Comparison of ENCODE assay signal across 1 cellular context in the genomic region with DNA sequence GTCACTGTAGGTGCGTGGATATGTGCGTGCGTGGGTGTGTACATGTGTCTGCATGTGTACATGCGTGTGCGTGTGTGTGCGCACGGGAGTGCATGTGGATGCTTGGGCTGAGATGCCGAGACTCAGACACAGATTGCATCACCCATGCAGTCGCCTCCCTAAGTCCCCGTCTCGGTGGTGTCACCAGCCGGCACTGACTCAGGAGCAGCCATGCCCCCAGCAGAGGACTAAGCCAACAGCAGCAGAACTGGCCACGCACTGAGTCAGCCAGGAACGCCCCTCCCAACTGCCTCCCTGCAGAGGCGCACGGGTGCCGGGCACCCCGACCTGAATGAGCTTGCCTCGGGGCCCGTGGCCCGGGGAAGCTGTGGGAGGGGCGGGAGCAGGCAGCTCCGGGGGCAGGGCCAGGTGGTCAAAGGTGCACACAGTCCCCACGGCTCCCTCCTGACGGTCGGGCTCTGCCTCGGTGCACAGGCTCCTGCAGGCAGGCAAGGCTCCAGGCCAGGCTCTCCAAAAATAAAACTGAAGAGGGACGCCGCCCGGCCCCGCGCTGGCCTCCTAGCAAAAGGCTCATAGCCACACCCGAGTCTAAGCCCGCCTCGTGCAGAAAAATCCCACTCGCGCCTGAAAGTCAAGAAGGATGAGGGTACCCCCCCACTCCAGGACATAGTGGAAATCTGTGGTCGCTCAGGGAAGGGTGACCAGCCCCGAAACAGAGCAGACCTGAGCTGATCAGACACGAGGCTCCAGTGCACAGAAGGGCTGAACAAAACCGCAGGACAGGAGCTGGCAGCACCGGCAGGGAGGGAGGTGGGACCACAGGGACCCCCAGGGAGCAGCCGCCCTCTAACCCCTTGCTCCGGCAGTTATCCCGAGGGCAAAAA.
TF ChIP-seq lines count a peak whose summit lies in the region.

No MANE protein-coding gene starts in this region.

TF ChIP-seq in HepG2, 621 proteins besides CTCF, POLR2A, EP300 and RAD21 (continued from another document and continues in another):
- TF ChIP-seq RXRA (CRISPR knock-in tag; IDR thresholded peaks at IDR 0.05), result peak; percentile 47
- TF ChIP-seq, protein P1, sequence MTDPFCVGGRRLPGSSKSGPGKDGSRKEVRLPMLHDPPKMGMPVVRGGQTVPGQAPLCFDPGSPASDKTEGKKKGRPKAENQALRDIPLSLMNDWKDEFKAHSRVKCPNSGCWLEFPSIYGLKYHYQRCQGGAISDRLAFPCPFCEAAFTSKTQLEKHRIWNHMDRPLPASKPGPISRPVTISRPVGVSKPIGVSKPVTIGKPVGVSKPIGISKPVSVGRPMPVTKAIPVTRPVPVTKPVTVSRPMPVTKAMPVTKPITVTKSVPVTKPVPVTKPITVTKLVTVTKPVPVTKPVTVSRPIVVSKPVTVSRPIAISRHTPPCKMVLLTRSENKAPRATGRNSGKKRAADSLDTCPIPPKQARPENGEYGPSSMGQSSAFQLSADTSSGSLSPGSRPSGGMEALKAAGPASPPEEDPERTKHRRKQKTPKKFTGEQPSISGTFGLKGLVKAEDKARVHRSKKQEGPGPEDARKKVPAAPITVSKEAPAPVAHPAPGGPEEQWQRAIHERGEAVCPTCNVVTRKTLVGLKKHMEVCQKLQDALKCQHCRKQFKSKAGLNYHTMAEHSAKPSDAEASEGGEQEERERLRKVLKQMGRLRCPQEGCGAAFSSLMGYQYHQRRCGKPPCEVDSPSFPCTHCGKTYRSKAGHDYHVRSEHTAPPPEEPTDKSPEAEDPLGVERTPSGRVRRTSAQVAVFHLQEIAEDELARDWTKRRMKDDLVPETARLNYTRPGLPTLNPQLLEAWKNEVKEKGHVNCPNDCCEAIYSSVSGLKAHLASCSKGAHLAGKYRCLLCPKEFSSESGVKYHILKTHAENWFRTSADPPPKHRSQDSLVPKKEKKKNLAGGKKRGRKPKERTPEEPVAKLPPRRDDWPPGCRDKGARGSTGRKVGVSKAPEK (CRISPR knock-in tag; IDR thresholded peaks at IDR 0.05; ENCODE audit: borderline replicate concordance), result no peak
- no peak for TF ChIP-seq ZFP36L2 (CRISPR knock-in tag; IDR thresholded peaks at IDR 0.05)
- TF ChIP-seq, protein P2, sequence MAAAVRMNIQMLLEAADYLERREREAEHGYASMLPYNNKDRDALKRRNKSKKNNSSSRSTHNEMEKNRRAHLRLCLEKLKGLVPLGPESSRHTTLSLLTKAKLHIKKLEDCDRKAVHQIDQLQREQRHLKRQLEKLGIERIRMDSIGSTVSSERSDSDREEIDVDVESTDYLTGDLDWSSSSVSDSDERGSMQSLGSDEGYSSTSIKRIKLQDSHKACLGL (CRISPR knock-in tag; IDR thresholded peaks at IDR 0.05), result peak; percentile 53; the same call in 1 of the 2 replicates
- no peak for TF ChIP-seq FOXA1 (IDR thresholded peaks at IDR 0.05)
- TF ChIP-seq FOXA1 (CRISPR knock-in tag; IDR thresholded peaks at IDR 0.05), result peak; percentile 50
- TF ChIP-seq, protein P3, sequence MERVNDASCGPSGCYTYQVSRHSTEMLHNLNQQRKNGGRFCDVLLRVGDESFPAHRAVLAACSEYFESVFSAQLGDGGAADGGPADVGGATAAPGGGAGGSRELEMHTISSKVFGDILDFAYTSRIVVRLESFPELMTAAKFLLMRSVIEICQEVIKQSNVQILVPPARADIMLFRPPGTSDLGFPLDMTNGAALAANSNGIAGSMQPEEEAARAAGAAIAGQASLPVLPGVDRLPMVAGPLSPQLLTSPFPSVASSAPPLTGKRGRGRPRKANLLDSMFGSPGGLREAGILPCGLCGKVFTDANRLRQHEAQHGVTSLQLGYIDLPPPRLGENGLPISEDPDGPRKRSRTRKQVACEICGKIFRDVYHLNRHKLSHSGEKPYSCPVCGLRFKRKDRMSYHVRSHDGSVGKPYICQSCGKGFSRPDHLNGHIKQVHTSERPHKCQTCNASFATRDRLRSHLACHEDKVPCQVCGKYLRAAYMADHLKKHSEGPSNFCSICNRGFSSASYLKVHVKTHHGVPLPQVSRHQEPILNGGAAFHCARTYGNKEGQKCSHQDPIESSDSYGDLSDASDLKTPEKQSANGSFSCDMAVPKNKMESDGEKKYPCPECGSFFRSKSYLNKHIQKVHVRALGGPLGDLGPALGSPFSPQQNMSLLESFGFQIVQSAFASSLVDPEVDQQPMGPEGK (CRISPR knock-in tag; IDR thresholded peaks at IDR 0.05), result peak; percentile 54
- TF ChIP-seq, protein P4, sequence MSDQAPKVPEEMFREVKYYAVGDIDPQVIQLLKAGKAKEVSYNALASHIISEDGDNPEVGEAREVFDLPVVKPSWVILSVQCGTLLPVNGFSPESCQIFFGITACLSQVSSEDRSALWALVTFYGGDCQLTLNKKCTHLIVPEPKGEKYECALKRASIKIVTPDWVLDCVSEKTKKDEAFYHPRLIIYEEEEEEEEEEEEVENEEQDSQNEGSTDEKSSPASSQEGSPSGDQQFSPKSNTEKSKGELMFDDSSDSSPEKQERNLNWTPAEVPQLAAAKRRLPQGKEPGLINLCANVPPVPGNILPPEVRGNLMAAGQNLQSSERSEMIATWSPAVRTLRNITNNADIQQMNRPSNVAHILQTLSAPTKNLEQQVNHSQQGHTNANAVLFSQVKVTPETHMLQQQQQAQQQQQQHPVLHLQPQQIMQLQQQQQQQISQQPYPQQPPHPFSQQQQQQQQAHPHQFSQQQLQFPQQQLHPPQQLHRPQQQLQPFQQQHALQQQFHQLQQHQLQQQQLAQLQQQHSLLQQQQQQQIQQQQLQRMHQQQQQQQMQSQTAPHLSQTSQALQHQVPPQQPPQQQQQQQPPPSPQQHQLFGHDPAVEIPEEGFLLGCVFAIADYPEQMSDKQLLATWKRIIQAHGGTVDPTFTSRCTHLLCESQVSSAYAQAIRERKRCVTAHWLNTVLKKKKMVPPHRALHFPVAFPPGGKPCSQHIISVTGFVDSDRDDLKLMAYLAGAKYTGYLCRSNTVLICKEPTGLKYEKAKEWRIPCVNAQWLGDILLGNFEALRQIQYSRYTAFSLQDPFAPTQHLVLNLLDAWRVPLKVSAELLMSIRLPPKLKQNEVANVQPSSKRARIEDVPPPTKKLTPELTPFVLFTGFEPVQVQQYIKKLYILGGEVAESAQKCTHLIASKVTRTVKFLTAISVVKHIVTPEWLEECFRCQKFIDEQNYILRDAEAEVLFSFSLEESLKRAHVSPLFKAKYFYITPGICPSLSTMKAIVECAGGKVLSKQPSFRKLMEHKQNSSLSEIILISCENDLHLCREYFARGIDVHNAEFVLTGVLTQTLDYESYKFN (CRISPR knock-in tag; conservative IDR thresholded peaks at IDR 0.05), result 0 out of 2 replicates have a peak, but pooled peaks have one; percentile 27
- TF ChIP-seq ZBTB7B (CRISPR knock-in tag; IDR thresholded peaks at IDR 0.05), result peak; percentile 72; the same call in 1 of the 2 replicates
- TF ChIP-seq, protein P5, sequence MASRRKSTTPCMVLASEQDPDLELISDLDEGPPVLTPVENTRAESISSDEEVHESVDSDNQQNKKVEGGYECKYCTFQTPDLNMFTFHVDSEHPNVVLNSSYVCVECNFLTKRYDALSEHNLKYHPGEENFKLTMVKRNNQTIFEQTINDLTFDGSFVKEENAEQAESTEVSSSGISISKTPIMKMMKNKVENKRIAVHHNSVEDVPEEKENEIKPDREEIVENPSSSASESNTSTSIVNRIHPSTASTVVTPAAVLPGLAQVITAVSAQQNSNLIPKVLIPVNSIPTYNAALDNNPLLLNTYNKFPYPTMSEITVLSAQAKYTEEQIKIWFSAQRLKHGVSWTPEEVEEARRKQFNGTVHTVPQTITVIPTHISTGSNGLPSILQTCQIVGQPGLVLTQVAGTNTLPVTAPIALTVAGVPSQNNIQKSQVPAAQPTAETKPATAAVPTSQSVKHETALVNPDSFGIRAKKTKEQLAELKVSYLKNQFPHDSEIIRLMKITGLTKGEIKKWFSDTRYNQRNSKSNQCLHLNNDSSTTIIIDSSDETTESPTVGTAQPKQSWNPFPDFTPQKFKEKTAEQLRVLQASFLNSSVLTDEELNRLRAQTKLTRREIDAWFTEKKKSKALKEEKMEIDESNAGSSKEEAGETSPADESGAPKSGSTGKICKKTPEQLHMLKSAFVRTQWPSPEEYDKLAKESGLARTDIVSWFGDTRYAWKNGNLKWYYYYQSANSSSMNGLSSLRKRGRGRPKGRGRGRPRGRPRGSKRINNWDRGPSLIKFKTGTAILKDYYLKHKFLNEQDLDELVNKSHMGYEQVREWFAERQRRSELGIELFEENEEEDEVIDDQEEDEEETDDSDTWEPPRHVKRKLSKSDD (CRISPR knock-in tag; IDR thresholded peaks at IDR 0.05; ENCODE audit: low read depth), result no peak
- peak; percentile 21; the same call in 1 of the 2 replicates for TF ChIP-seq NFKB2 (CRISPR knock-in tag; IDR thresholded peaks at IDR 0.05; ENCODE audit: borderline replicate concordance)
- 0 out of 2 replicates have a peak, but pooled peaks have one; percentile 59 for TF ChIP-seq KAT7 (CRISPR knock-in tag; IDR thresholded peaks at IDR 0.05; ENCODE audit: borderline replicate concordance)
- 0 out of 2 replicates have a peak, but pooled peaks have one; percentile 19 for TF ChIP-seq RCOR2 (CRISPR knock-in tag; IDR thresholded peaks at IDR 0.05)
- peak; percentile 16; the same call in 1 of the 2 replicates for TF ChIP-seq ZNF768 (CRISPR knock-in tag; IDR thresholded peaks at IDR 0.05)
- TF ChIP-seq MEIS2 (CRISPR knock-in tag; IDR thresholded peaks at IDR 0.05), result 0 out of 2 replicates have a peak, but pooled peaks have one; percentile 15
- no peak for TF ChIP-seq ZNF3 (CRISPR knock-in tag; IDR thresholded peaks at IDR 0.05)
- peak; percentile 61; the same call in 1 of the 2 replicates for TF ChIP-seq KDM2A (CRISPR knock-in tag; IDR thresholded peaks at IDR 0.05; ENCODE audit: borderline replicate concordance, low read depth)
- TF ChIP-seq ZNF331 (CRISPR knock-in tag; IDR thresholded peaks at IDR 0.05), result peak; percentile 17; the same call in 1 of the 2 replicates
- TF ChIP-seq ARNT2 (CRISPR knock-in tag; IDR thresholded peaks at IDR 0.05; ENCODE audit: low read depth), result 0 out of 2 replicates have a peak, but pooled peaks have one; percentile 37
- 0 out of 2 replicates have a peak, but pooled peaks have one; percentile 68 for TF ChIP-seq ZNF788 (CRISPR knock-in tag; IDR thresholded peaks at IDR 0.05; ENCODE audit: borderline replicate concordance)
- 0 out of 2 replicates have a peak, but pooled peaks have one; percentile 15 for TF ChIP-seq RXRB (CRISPR knock-in tag; IDR thresholded peaks at IDR 0.05; ENCODE audit: borderline replicate concordance)
- TF ChIP-seq, protein P6, sequence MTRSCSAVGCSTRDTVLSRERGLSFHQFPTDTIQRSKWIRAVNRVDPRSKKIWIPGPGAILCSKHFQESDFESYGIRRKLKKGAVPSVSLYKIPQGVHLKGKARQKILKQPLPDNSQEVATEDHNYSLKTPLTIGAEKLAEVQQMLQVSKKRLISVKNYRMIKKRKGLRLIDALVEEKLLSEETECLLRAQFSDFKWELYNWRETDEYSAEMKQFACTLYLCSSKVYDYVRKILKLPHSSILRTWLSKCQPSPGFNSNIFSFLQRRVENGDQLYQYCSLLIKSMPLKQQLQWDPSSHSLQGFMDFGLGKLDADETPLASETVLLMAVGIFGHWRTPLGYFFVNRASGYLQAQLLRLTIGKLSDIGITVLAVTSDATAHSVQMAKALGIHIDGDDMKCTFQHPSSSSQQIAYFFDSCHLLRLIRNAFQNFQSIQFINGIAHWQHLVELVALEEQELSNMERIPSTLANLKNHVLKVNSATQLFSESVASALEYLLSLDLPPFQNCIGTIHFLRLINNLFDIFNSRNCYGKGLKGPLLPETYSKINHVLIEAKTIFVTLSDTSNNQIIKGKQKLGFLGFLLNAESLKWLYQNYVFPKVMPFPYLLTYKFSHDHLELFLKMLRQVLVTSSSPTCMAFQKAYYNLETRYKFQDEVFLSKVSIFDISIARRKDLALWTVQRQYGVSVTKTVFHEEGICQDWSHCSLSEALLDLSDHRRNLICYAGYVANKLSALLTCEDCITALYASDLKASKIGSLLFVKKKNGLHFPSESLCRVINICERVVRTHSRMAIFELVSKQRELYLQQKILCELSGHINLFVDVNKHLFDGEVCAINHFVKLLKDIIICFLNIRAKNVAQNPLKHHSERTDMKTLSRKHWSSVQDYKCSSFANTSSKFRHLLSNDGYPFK (CRISPR knock-in tag; IDR thresholded peaks at IDR 0.05; ENCODE audit: borderline replicate concordance), result peak; percentile 97
- peak; percentile 48 for TF ChIP-seq ZFY (CRISPR knock-in tag; IDR thresholded peaks at IDR 0.05)
- TF ChIP-seq, protein P7, sequence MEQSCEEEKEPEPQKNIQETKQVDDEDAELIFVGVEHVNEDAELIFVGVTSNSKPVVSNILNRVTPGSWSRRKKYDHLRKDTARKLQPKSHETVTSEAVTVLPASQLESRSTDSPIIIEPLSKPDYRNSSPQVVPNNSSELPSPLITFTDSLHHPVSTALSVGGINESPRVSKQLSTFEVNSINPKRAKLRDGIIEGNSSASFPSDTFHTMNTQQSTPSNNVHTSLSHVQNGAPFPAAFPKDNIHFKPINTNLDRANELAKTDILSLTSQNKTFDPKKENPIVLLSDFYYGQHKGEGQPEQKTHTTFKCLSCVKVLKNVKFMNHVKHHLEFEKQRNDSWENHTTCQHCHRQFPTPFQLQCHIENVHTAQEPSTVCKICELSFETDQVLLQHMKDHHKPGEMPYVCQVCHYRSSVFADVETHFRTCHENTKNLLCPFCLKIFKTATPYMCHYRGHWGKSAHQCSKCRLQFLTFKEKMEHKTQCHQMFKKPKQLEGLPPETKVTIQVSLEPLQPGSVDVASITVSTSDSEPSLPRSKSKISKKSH (CRISPR knock-in tag; IDR thresholded peaks at IDR 0.05; ENCODE audit: borderline replicate concordance), result no peak
- no peak for TF ChIP-seq ZNF329 (CRISPR knock-in tag; IDR thresholded peaks at IDR 0.05; ENCODE audit: low read depth)
- no peak for TF ChIP-seq ZNF883 (CRISPR knock-in tag; IDR thresholded peaks at IDR 0.05; ENCODE audit: not compliant biosample characterization)
- 0 out of 2 replicates have a peak, but pooled peaks have one; percentile 39 for TF ChIP-seq ARNTL (CRISPR knock-in tag; IDR thresholded peaks at IDR 0.05)
- TF ChIP-seq GATAD1 (CRISPR knock-in tag; IDR thresholded peaks at IDR 0.05), result 0 out of 2 replicates have a peak, but pooled peaks have one; percentile 36
- peak; percentile 93 for TF ChIP-seq CEBPB (IDR thresholded peaks at IDR 0.05; ENCODE audit: borderline replicate concordance, low read depth, low read length)
- no peak for TF ChIP-seq LCORL (IDR thresholded peaks at IDR 0.05)
- peak; percentile 88 for TF ChIP-seq LCORL (CRISPR knock-in tag; IDR thresholded peaks at IDR 0.05)
